Comparison of ENCODE assay signal across 1 cellular context in genomic region chr3:56782215-56782614, GRCh38.
TF ChIP-seq lines count a peak whose summit lies in the region.

No MANE protein-coding gene starts in this region.

TF ChIP-seq in HepG2, 621 proteins besides CTCF, POLR2A, EP300 and RAD21 (continued from another document):
- TF ChIP-seq LRRFIP1 (CRISPR knock-in tag; conservative IDR thresholded peaks at IDR 0.05) (no peak), MYC (CRISPR knock-in tag; IDR thresholded peaks at IDR 0.05; ENCODE audit: borderline replicate concordance) (no peak), DPF2 (CRISPR knock-in tag; IDR thresholded peaks at IDR 0.05; ENCODE audit: borderline replicate concordance, low read depth) (peak; percentile 75), RELA (CRISPR knock-in tag; IDR thresholded peaks at IDR 0.05) (no peak), ZNF782 (CRISPR knock-in tag; IDR thresholded peaks at IDR 0.05; ENCODE audit: borderline replicate concordance) (no peak), HCFC1 (IDR thresholded peaks at IDR 0.05; ENCODE audit: low read depth, low read length) (no peak), SMYD3 (CRISPR knock-in tag; IDR thresholded peaks at IDR 0.05) (no peak), KMT2B (CRISPR knock-in tag; IDR thresholded peaks at IDR 0.05) (peak; percentile 51; the same call in 1 of the 2 replicates), MTF2 (CRISPR knock-in tag; IDR thresholded peaks at IDR 0.05; ENCODE audit: borderline replicate concordance) (no peak), NR2F2 (IDR thresholded peaks at IDR 0.05; ENCODE audit: borderline replicate concordance, low read depth) (peak; percentile 89), FOXA3 (CRISPR knock-in tag; IDR thresholded peaks at IDR 0.05) (peak; percentile 89), ZNF264 (CRISPR knock-in tag; IDR thresholded peaks at IDR 0.05) (0 out of 2 replicates have a peak, but pooled peaks have one; percentile 40), BCL3 (CRISPR knock-in tag; IDR thresholded peaks at IDR 0.05) (no peak), ZNF205 (CRISPR knock-in tag; IDR thresholded peaks at IDR 0.05) (peak; percentile 24; the same call in 1 of the 2 replicates), ZNF44 (CRISPR knock-in tag; IDR thresholded peaks at IDR 0.05) (no peak), SOX6 (IDR thresholded peaks at IDR 0.05) (no peak), SOX6 (CRISPR knock-in tag; IDR thresholded peaks at IDR 0.05) (peak; percentile 97), ZNF251 (CRISPR knock-in tag; IDR thresholded peaks at IDR 0.05) (no peak), SIN3A (IDR thresholded peaks at IDR 0.05; ENCODE audit: borderline replicate concordance, low read depth, low read length) (no peak), NR2F1 (CRISPR knock-in tag; IDR thresholded peaks at IDR 0.05) (peak in 1 of 2 experiments; percentile 26; a peak in 1 of 4 replicates), ZNF20 (CRISPR knock-in tag; IDR thresholded peaks at IDR 0.05) (no peak), ZNF180 (CRISPR knock-in tag; IDR thresholded peaks at IDR 0.05; ENCODE audit: borderline replicate concordance, low read depth) (no peak), RNF219 (CRISPR knock-in tag; IDR thresholded peaks at IDR 0.05) (no peak), TSC22D2 (CRISPR knock-in tag; IDR thresholded peaks at IDR 0.05; ENCODE audit: borderline replicate concordance) (no peak), ZNF234 (CRISPR knock-in tag; conservative IDR thresholded peaks at IDR 0.05) (no peak), HES4 (CRISPR knock-in tag; IDR thresholded peaks at IDR 0.05; ENCODE audit: borderline replicate concordance) (no peak), ZNF7 (CRISPR knock-in tag; IDR thresholded peaks at IDR 0.05) (no peak), ZNF12 (CRISPR knock-in tag; IDR thresholded peaks at IDR 0.05) (peak; percentile 23; the same call in 1 of the 2 replicates)
- TF ChIP-seq, protein P1, sequence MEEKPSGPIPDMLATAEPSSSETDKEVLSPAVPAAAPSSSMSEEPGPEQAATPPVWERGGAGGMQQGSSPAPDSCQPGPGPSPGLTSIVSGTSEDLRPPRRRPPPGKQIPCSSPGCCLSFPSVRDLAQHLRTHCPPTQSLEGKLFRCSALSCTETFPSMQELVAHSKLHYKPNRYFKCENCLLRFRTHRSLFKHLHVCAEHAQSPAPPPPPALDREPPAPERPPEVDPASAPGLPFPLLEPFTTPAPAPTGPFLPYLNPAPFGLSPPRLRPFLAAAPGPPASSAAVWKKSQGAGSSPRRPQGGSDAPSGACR (CRISPR knock-in tag; IDR thresholded peaks at IDR 0.05) = no peak
- TF ChIP-seq, protein P2, sequence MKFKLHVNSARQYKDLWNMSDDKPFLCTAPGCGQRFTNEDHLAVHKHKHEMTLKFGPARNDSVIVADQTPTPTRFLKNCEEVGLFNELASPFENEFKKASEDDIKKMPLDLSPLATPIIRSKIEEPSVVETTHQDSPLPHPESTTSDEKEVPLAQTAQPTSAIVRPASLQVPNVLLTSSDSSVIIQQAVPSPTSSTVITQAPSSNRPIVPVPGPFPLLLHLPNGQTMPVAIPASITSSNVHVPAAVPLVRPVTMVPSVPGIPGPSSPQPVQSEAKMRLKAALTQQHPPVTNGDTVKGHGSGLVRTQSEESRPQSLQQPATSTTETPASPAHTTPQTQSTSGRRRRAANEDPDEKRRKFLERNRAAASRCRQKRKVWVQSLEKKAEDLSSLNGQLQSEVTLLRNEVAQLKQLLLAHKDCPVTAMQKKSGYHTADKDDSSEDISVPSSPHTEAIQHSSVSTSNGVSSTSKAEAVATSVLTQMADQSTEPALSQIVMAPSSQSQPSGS (CRISPR knock-in tag; IDR thresholded peaks at IDR 0.05) = peak; percentile 49; the same call in 1 of the 2 replicates
- TF ChIP-seq, protein P3, sequence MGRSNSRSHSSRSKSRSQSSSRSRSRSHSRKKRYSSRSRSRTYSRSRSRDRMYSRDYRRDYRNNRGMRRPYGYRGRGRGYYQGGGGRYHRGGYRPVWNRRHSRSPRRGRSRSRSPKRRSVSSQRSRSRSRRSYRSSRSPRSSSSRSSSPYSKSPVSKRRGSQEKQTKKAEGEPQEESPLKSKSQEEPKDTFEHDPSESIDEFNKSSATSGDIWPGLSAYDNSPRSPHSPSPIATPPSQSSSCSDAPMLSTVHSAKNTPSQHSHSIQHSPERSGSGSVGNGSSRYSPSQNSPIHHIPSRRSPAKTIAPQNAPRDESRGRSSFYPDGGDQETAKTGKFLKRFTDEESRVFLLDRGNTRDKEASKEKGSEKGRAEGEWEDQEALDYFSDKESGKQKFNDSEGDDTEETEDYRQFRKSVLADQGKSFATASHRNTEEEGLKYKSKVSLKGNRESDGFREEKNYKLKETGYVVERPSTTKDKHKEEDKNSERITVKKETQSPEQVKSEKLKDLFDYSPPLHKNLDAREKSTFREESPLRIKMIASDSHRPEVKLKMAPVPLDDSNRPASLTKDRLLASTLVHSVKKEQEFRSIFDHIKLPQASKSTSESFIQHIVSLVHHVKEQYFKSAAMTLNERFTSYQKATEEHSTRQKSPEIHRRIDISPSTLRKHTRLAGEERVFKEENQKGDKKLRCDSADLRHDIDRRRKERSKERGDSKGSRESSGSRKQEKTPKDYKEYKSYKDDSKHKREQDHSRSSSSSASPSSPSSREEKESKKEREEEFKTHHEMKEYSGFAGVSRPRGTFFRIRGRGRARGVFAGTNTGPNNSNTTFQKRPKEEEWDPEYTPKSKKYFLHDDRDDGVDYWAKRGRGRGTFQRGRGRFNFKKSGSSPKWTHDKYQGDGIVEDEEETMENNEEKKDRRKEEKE (IDR thresholded peaks at IDR 0.05) = no peak
- TF ChIP-seq, protein P4, sequence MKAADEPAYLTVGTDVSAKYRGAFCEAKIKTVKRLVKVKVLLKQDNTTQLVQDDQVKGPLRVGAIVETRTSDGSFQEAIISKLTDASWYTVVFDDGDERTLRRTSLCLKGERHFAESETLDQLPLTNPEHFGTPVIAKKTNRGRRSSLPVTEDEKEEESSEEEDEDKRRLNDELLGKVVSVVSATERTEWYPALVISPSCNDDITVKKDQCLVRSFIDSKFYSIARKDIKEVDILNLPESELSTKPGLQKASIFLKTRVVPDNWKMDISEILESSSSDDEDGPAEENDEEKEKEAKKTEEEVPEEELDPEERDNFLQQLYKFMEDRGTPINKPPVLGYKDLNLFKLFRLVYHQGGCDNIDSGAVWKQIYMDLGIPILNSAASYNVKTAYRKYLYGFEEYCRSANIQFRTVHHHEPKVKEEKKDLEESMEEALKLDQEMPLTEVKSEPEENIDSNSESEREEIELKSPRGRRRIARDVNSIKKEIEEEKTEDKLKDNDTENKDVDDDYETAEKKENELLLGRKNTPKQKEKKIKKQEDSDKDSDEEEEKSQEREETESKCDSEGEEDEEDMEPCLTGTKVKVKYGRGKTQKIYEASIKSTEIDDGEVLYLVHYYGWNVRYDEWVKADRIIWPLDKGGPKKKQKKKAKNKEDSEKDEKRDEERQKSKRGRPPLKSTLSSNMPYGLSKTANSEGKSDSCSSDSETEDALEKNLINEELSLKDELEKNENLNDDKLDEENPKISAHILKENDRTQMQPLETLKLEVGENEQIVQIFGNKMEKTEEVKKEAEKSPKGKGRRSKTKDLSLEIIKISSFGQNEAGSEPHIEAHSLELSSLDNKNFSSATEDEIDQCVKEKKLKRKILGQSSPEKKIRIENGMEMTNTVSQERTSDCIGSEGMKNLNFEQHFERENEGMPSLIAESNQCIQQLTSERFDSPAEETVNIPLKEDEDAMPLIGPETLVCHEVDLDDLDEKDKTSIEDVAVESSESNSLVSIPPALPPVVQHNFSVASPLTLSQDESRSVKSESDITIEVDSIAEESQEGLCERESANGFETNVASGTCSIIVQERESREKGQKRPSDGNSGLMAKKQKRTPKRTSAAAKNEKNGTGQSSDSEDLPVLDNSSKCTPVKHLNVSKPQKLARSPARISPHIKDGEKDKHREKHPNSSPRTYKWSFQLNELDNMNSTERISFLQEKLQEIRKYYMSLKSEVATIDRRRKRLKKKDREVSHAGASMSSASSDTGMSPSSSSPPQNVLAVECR (CRISPR knock-in tag; IDR thresholded peaks at IDR 0.05; ENCODE audit: borderline replicate concordance) = peak; percentile 31; the same call in 1 of the 2 replicates
- TF ChIP-seq, protein P5, sequence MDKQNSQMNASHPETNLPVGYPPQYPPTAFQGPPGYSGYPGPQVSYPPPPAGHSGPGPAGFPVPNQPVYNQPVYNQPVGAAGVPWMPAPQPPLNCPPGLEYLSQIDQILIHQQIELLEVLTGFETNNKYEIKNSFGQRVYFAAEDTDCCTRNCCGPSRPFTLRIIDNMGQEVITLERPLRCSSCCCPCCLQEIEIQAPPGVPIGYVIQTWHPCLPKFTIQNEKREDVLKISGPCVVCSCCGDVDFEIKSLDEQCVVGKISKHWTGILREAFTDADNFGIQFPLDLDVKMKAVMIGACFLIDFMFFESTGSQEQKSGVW (CRISPR knock-in tag; IDR thresholded peaks at IDR 0.05; ENCODE audit: borderline replicate concordance) = no peak
- TF ChIP-seq, protein P6, sequence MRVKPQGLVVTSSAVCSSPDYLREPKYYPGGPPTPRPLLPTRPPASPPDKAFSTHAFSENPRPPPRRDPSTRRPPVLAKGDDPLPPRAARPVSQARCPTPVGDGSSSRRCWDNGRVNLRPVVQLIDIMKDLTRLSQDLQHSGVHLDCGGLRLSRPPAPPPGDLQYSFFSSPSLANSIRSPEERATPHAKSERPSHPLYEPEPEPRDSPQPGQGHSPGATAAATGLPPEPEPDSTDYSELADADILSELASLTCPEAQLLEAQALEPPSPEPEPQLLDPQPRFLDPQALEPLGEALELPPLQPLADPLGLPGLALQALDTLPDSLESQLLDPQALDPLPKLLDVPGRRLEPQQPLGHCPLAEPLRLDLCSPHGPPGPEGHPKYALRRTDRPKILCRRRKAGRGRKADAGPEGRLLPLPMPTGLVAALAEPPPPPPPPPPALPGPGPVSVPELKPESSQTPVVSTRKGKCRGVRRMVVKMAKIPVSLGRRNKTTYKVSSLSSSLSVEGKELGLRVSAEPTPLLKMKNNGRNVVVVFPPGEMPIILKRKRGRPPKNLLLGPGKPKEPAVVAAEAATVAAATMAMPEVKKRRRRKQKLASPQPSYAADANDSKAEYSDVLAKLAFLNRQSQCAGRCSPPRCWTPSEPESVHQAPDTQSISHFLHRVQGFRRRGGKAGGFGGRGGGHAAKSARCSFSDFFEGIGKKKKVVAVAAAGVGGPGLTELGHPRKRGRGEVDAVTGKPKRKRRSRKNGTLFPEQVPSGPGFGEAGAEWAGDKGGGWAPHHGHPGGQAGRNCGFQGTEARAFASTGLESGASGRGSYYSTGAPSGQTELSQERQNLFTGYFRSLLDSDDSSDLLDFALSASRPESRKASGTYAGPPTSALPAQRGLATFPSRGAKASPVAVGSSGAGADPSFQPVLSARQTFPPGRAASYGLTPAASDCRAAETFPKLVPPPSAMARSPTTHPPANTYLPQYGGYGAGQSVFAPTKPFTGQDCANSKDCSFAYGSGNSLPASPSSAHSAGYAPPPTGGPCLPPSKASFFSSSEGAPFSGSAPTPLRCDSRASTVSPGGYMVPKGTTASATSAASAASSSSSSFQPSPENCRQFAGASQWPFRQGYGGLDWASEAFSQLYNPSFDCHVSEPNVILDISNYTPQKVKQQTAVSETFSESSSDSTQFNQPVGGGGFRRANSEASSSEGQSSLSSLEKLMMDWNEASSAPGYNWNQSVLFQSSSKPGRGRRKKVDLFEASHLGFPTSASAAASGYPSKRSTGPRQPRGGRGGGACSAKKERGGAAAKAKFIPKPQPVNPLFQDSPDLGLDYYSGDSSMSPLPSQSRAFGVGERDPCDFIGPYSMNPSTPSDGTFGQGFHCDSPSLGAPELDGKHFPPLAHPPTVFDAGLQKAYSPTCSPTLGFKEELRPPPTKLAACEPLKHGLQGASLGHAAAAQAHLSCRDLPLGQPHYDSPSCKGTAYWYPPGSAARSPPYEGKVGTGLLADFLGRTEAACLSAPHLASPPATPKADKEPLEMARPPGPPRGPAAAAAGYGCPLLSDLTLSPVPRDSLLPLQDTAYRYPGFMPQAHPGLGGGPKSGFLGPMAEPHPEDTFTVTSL (CRISPR knock-in tag; IDR thresholded peaks at IDR 0.05; ENCODE audit: borderline replicate concordance) = peak; percentile 79; the same call in 1 of the 2 replicates
